ENCODE assay signal across 16 cellular contexts in the genomic region with DNA sequence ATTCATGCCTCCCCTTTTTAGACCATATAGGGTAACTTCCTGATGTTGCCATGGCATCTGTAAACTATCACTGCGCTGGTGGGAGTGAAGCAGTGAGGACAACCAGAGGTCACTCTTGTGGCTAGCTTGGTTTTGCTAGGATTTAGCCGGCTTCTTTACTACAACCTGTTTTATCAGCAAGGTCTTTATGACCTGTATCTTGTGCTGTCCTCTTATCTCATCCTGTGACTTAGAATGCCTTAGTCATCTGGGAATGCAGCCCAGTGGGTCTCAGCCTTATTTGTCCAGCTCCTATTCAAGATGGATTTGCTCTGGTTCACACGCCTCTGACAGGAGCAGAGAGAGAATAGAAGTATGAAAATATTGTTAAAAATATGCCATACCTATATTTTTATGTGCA.
DNase-seq lines count a peak whose midpoint lies in the region; ATAC-seq, FAIRE-seq and TF ChIP-seq lines count a peak whose summit lies in the region.
"Had no signal": no experiment of that assay in that cellular context is flagged by ENCODE, and none has a peak within 500 bp of the region (broad histone marks: within the 10 kb centered on the region; RNA-seq: fewer than 3 reads in every experiment).

No MANE protein-coding gene starts in this region.

- no peak overlapping the region for H2AFZ ChIP-seq in endothelial cell of umbilical vein (ENCODE audit: low read depth, low read length)

- no peak overlapping the region for H3K56ac ChIP-seq in mesendoderm (ENCODE audit: low read length)

- no peaks in the 10 kb centered on the region for H3K36me3 Mint-ChIP-seq in activated naive CD4-positive, alpha-beta T cell treated with anti-CD3 and anti-CD28 coated beads, Interleukin-2, amount 50 U/mL, for 72 hours

- no peak overlapping the region for H3K4ac ChIP-seq in mesendoderm (ENCODE audit: low read depth, low read length)

- ATAC-seq in left lobe of liver, result no peak
- no peak for ATAC-seq in activated naive CD4-positive, alpha-beta T cell treated with anti-CD3 and anti-CD28 coated beads, Interleukin-2, amount 50 U/mL, for 72 hours

- no peaks in the 10 kb centered on the region for H4K20me1 ChIP-seq in endothelial cell of umbilical vein (replicated peaks; ENCODE audit: control insufficient read depth, extremely low read depth, insufficient read depth, low read length)

- POLR2A ChIA-PET in endothelial cell of umbilical vein (lab: Charles Lee), result no interaction called here

- FAIRE-seq in endothelial cell of umbilical vein (lab: Jason Lieb, UNC), result no peak

- no peak overlapping the region for H2BK5ac ChIP-seq in mesendoderm (ENCODE audit: low read length)

- no peak overlapping the region for H3K4me2 ChIP-seq in endothelial cell of umbilical vein (ENCODE audit: insufficient read depth, low read length)
- H3K4me2 ChIP-seq in mesendoderm (ENCODE audit: low read length), result no peak overlapping the region

- no peak overlapping the region for H3K18ac ChIP-seq in mesendoderm (ENCODE audit: low read length)

- TF ChIP-seq POLR2A in endothelial cell of umbilical vein (IDR thresholded peaks at IDR 0.05; ENCODE audit: low read depth, low read length), result no peak

- dilution Hi-C loops in endothelial cell of umbilical vein (cut with MboI; ENCODE audit: extremely low pct_ligation_motif_present, low sequenced_read_pairs), result no loop called here

- H2AK5ac ChIP-seq in mesendoderm (ENCODE audit: low read length), result no peak overlapping the region

- no peak overlapping the region for H4K5ac ChIP-seq in mesendoderm (ENCODE audit: low read length)

- no peaks in the 10 kb centered on the region for H3K79me2 ChIP-seq in endothelial cell of umbilical vein (ENCODE audit: control insufficient read depth, insufficient read depth, low read length)
- H3K79me2 ChIP-seq in mesendoderm (ENCODE audit: control insufficient read depth, insufficient read depth, low read length), result no peaks in the 10 kb centered on the region

- no peak overlapping the region for H2BK120ac ChIP-seq in mesendoderm (ENCODE audit: low read depth, low read length)

- CTCF ChIA-PET in endothelial cell of umbilical vein (lab: Charles Lee), result no interaction called here

- H3K27ac ChIP-seq in endothelial cell of umbilical vein (ENCODE audit: insufficient read depth, low read depth, low read length) (no peak overlapping the region), mesendoderm (ENCODE audit: low read depth, low read length) (no peak overlapping the region), SJCRH30 (no peak overlapping the region)
- H3K27ac ChIP-seq: breast epithelium, prostate gland had no signal

- no peaks in the 10 kb centered on the region for H3K79me1 ChIP-seq in mesendoderm (ENCODE audit: low read length)

- TF ChIP-seq CTCF in endothelial cell of umbilical vein (IDR thresholded peaks at IDR 0.05; ENCODE audit: extremely low read depth in 1 of 2, insufficient read depth in 1 of 2, low read depth in 1 of 2, low read length in 2 of 2), result no peak

- H3K36me3 ChIP-seq in endothelial cell of umbilical vein (ENCODE audit: control insufficient read depth in 2 of 2, extremely low read depth in 1 of 2, insufficient read depth in 2 of 2, low read length in 2 of 2), result no peaks in the 10 kb centered on the region
- H3K36me3 ChIP-seq in mesendoderm (ENCODE audit: control insufficient read depth, insufficient read depth, low read length), result no peaks in the 10 kb centered on the region
- H3K36me3 ChIP-seq in SJCRH30, result no peaks in the 10 kb centered on the region
- H3K36me3 ChIP-seq: breast epithelium, prostate gland had no signal

- H3K9me1 ChIP-seq in endothelial cell of umbilical vein (replicated peaks; ENCODE audit: control insufficient read depth, extremely low read depth, insufficient read depth, low read length), result no peaks in the 10 kb centered on the region

- H3K9ac ChIP-seq in endothelial cell of umbilical vein (replicated peaks; ENCODE audit: extremely low read depth, insufficient read depth, low read length) (no peak overlapping the region), mesendoderm (ENCODE audit: low read length) (no peak overlapping the region)

- H3K4me3 ChIP-seq in endothelial cell of umbilical vein (replicated peaks in 1 of 3; ENCODE audit: insufficient read depth in 1 of 3, low read depth in 1 of 3, low read length in 3 of 3) (no peak overlapping the region), mesendoderm (ENCODE audit: low read length) (no peak overlapping the region), SJCRH30 (no peak overlapping the region)
- H3K4me3 ChIP-seq: breast epithelium, prostate gland had no signal

- intact Hi-C loops in endothelial cell of umbilical vein (cut with micrococcal nuclease), result no loop called here

- H3K27me3 ChIP-seq in endothelial cell of umbilical vein (ENCODE audit: control insufficient read depth in 2 of 2, insufficient read depth in 2 of 2, low read length in 2 of 2), result no peaks in the 10 kb centered on the region
- no peaks in the 10 kb centered on the region for H3K27me3 ChIP-seq in mesendoderm (ENCODE audit: insufficient read depth, low read length, poor library complexity)
- H3K27me3 ChIP-seq in SJCRH30, result no peaks in the 10 kb centered on the region; the same call in 1 of the 2 replicates
- H3K27me3 ChIP-seq: breast epithelium had no signal

- H3K27ac Mint-ChIP-seq in activated naive CD4-positive, alpha-beta T cell treated with anti-CD3 and anti-CD28 coated beads, Interleukin-2, amount 50 U/mL, for 72 hours, result no peak overlapping the region
- H3K27ac Mint-ChIP-seq: activated CD4-positive, alpha-beta memory T cell treated with anti-CD3 and anti-CD28 coated beads, Interleukin-2, amount 10 ng/mL, durations not matched to agents 7 days and 5 days had no signal

- BruUV-seq in endothelial cell of umbilical vein (replicated peaks; lab: Mats Ljungman, UMichigan), result no TSS peak

- H3K23ac ChIP-seq in mesendoderm (ENCODE audit: low read length), result no peak overlapping the region

- DNase-seq in Daoy (ENCODE audit: low read depth) (peak; percentile 41), SW480 (ENCODE audit: low spot score) (peak; percentile 2), endothelial cell of umbilical vein (ENCODE audit: low read depth, low spot score) (peak; percentile 19), mesendoderm (peak; percentile 89), left lobe of liver (ENCODE audit: low spot score) (no peak), SJCRH30 (no peak)
- DNase-seq in activated CD8-positive, alpha-beta memory T cell treated with anti-CD3 and anti-CD28 coated beads, Interleukin-2, amount 50 U/mL, for 4 hours, result no peak
- DNase-seq in activated naive CD4-positive, alpha-beta T cell treated with anti-CD3 and anti-CD28 coated beads, Interleukin-2, amount 50 U/mL, for 72 hours (ENCODE audit: low spot score in 2 of 2), result no peak
- DNase-seq: activated CD4-positive, alpha-beta memory T cell treated with anti-CD3 and anti-CD28 coated beads, Interleukin-2, amount 10 ng/mL, durations not matched to agents 7 days and 5 days; activated effector memory CD4-positive, alpha-beta T cell treated with anti-CD3 and anti-CD28 coated beads, Interleukin-2, amount 50 U/mL, for 16 hours; DMS 273 treated with DMSO at 0.1 percent for 48 hours; NCI-H2081; stimulated activated CD4-positive, alpha-beta T cell treated with anti-CD3 and anti-CD28 coated beads, Interleukin-1b, Interleukin-23, amount 100 ng/mL, for 48 hours; T-helper 1 cell had no signal

- no peaks in the 10 kb centered on the region for H3K9me3 ChIP-seq in endothelial cell of umbilical vein (replicated peaks; ENCODE audit: control insufficient read depth, insufficient read depth, low read length)
- no peaks in the 10 kb centered on the region for H3K9me3 ChIP-seq in SJCRH30 (replicated peaks)
- H3K9me3 ChIP-seq: breast epithelium, prostate gland had no signal

- H4K8ac ChIP-seq in mesendoderm (ENCODE audit: low read depth, low read length), result no peak overlapping the region

- no CpG with 5 or more reads among the region's 3 CpGs for WGBS in mesendoderm (ENCODE audit: extremely low coverage, insufficient coverage, low lambda C conversion rate)

- peaks cover 9 to 15% of the 10 kb centered on the region in 2 donors for H3K9me3 Mint-ChIP-seq in activated naive CD4-positive, alpha-beta T cell treated with anti-CD3 and anti-CD28 coated beads, Interleukin-2, amount 50 U/mL, for 72 hours

- H3K4me1 ChIP-seq in endothelial cell of umbilical vein (ENCODE audit: control insufficient read depth, extremely low read depth, insufficient read depth, low read length), result no peaks in the 10 kb centered on the region
- peaks cover 4% of the 10 kb centered on the region for H3K4me1 ChIP-seq in mesendoderm (ENCODE audit: control insufficient read depth, low read depth, low read length)
- H3K4me1 ChIP-seq in SJCRH30, result no peaks in the 10 kb centered on the region
- H3K4me1 ChIP-seq: breast epithelium, prostate gland had no signal

- H2BK15ac ChIP-seq in mesendoderm (replicated peaks; ENCODE audit: low read depth), result no peak overlapping the region

TF ChIP-seq in endothelial cell of umbilical vein, 7 proteins besides CTCF, POLR2A, EP300 and RAD21:
- TF ChIP-seq GATA2 (IDR thresholded peaks at IDR 0.05; ENCODE audit: insufficient read depth, insufficient read length, low read depth, low read length) (peak; percentile 69), MAX (IDR thresholded peaks at IDR 0.05; ENCODE audit: insufficient read depth, insufficient read length) (no peak), MYC (IDR thresholded peaks at IDR 0.05; ENCODE audit: low read depth, low read length) (no peak), JUN (IDR thresholded peaks at IDR 0.05; ENCODE audit: borderline replicate concordance, insufficient read depth, insufficient read length, low read depth) (no peak), EZH2 (IDR thresholded peaks at IDR 0.05; ENCODE audit: borderline replicate concordance, low read depth, low read length, severe bottlenecking) (no peak), POLR2AphosphoS5 (IDR thresholded peaks at IDR 0.05; ENCODE audit: insufficient read depth, low read depth, low read length) (no peak), FOS (IDR thresholded peaks at IDR 0.05; ENCODE audit: borderline replicate concordance, insufficient read depth, low read length) (no peak)

Comparison
In these comparisons a context has a peak if more than half of its experiments do, and no peak if none do; other contexts are left out.
1. DNase-seq: peak in Daoy (single experiment), SW480 (single experiment), endothelial cell of umbilical vein (single experiment) and mesendoderm (single experiment); none in left lobe of liver (single experiment), activated CD8-positive, alpha-beta memory T cell treated with anti-CD3 and anti-CD28 coated beads, Interleukin-2, amount 50 U/mL, for 4 hours (single experiment), activated naive CD4-positive, alpha-beta T cell treated with anti-CD3 and anti-CD28 coated beads, Interleukin-2, amount 50 U/mL, for 72 hours (0 of 2) and SJCRH30 (0 of 2).